Comparison of ENCODE assay signal across 8 cellular contexts in genomic region chr6:10837997-10838793, GRCh38. TPM values are rescaled to one million over a fixed set of nuclear protein-coding genes. Genes with fewer than 3 reads are reported as not detected.
DNase-seq lines count a peak whose midpoint lies in the region; ATAC-seq, FAIRE-seq and TF ChIP-seq lines count a peak whose summit lies in the region.

Gene MAK, minus strand, starts transcription at chr6:10838539. Its CDS starts 7,891 bp downstream, at chr6:10830648.

- peak within 1 kb of the TSS; percentile 63 to 69 for H3K27ac ChIP-seq in kidney (ENCODE audit: low read depth in 2 of 2, low read length in 2 of 2)

- ATAC-seq in HG03159 (IDR thresholded peaks at IDR 0.05; ENCODE audit: unreplicated experiment) = peak; percentile 78

- in situ Hi-C loops in GM18951 (cut with MboI; ENCODE audit: low sequenced_read_pairs, unreplicated experiment) = no loop called here

- peak within 1 kb of the TSS; percentile 11 to 69 for H3K9ac ChIP-seq in kidney (ENCODE audit: low read length in 2 of 2)

- intact Hi-C loops in kidney (cut with DNase I) = no loop called here

- no peaks in the 10 kb centered on the region for H3K36me3 ChIP-seq in kidney (ENCODE audit: control insufficient read depth in 1 of 2, insufficient read depth in 2 of 2, low read length in 2 of 2)

- no peak for TF ChIP-seq CTCF in kidney (IDR thresholded peaks at IDR 0.05; ENCODE audit: borderline replicate concordance, extremely low read depth, insufficient read depth)

- FAIRE-seq in kidney (lab: Jason Lieb, UNC) = peak; percentile 90

- H3K9me3 ChIP-seq in kidney (ENCODE audit: control insufficient read depth in 1 of 2, low read length in 2 of 2) = no peaks in the 10 kb centered on the region

- peak; percentile 65 for TF ChIP-seq POLR2A in GM18951 (IDR thresholded peaks at IDR 0.05; ENCODE audit: extremely low read depth, insufficient read depth, insufficient read length)

- peak within 1 kb of the TSS; percentile 72 to 79 for H3K4me3 ChIP-seq in kidney (ENCODE audit: low read length in 2 of 2)

- DNase-seq in AG08396 (ENCODE audit: low spot score) = peak; percentile 92
- DNase-seq in NCI-H2227 treated with DMSO at 0.1 percent for 48 hours (lab: John Stamatoyannopoulos, UW) = peak; percentile 90
- DNase-seq in activated CD4-positive, CD25-positive, alpha-beta regulatory T cell treated with anti-CD3 and anti-CD28 coated beads, Interleukin-2, amount 50 U/mL, for 16 hours (ENCODE audit: low read depth, low spot score) = peak; percentile 74
- DNase-seq in cerebellar cortex (ENCODE audit: low spot score) = peak; percentile 75
- DNase-seq in kidney = peak; percentile 95
- peak; percentile 70 to 82 for DNase-seq in stimulated activated CD4-positive, alpha-beta T cell treated with anti-CD3 and anti-CD28 coated beads, Interleukin-15, amount 100 ng/mL, for 1 hour (ENCODE audit: low read depth in 1 of 2, low spot score in 1 of 2)

- H3K4me1 ChIP-seq in kidney (ENCODE audit: control insufficient read depth in 1 of 2, insufficient read depth in 1 of 2, low read depth in 1 of 2, low read length in 2 of 2) = no peaks in the 10 kb centered on the region

RNA-seq across cellular contexts. Expression of gene MAK, which starts in this region (rescaled TPM):
- 0.66 TPM for total RNA-seq in kidney
- polyA plus RNA-seq in kidney (ENCODE audit: insufficient read depth, low read depth, low replicate concordance) = not detected

Comparison
In these comparisons a context has a peak if more than half of its experiments do, and no peak if none do; other contexts are left out.
1. Peak in every context shown above with its lines: DNase-seq, ATAC-seq, H3K4me3 ChIP-seq and H3K27ac ChIP-seq.
2. Peak in DNase-seq, H3K4me3 ChIP-seq, H3K27ac ChIP-seq and H3K9ac ChIP-seq in kidney; RNA of the gene not detected or under 1 TPM.